ENCODE assay signal across 8 cellular contexts in the genomic region with DNA sequence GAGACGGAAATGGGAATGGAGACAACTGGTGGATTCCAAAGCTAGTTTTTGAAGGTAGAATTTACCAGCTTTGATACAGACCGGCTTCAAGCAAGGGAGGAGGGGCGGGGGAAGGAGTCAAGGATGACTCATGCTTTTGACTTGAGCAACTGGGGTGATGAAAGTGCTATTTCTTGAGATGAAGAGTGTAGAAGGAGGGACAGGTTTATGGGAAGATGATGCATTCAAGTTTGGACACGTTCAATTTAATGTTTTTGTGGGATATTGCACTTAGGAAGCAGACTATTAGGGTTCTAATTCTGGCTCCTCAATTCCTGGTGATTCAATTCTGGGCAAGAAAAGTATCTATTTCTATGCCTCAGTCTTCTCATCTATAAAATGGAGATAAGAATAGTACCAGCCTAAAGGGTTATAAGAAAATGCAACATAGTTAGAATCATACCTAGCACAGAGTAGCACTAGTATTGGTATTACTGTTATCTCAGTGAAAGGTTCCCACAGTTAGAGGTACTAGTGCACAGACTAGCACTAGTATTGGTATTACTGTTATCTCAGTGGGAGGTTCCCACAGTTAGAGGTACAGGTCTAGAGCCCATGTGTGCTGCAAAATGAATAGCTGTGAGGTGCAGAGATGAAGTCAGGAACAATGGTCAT. TPM values are rescaled to one million over a fixed set of nuclear protein-coding genes. Genes with fewer than 3 reads are reported as not detected.
DNase-seq lines count a peak whose midpoint lies in the region; TF ChIP-seq lines count a peak whose summit lies in the region.

No MANE protein-coding gene starts in this region.

- H3K4me2 ChIP-seq in hepatocyte, result no peak overlapping the region

- H3K9me3 Mint-ChIP-seq in activated T-helper 1 cell treated with anti-CD3 and anti-CD28 coated beads, Interleukin-12 subunit alpha, Interleukin-12 subunit beta, Interleukin-2, Interleukin-4 antibody, amounts not matched to agents 30 ng/mL and 10 ng/mL and 1 ng/mL, durations not matched to agents 14 hours and 24 hours and 36 hours, result no peaks in the 10 kb centered on the region

- H3K27me3 Mint-ChIP-seq in activated T-helper 1 cell treated with anti-CD3 and anti-CD28 coated beads, Interleukin-12 subunit alpha, Interleukin-12 subunit beta, Interleukin-2, Interleukin-4 antibody, amounts not matched to agents 30 ng/mL and 10 ng/mL and 1 ng/mL, durations not matched to agents 14 hours and 24 hours and 36 hours (ENCODE audit: insufficient read depth), result peaks cover 17% of the 10 kb centered on the region

- H2AFZ ChIP-seq in hepatocyte, result no peak overlapping the region

- H4K20me1 ChIP-seq in hepatocyte (ENCODE audit: insufficient read depth, poor library complexity, severe bottlenecking), result no peaks in the 10 kb centered on the region

- peak overlapping the region; percentile 83 for H3K27ac Mint-ChIP-seq in activated T-helper 1 cell treated with anti-CD3 and anti-CD28 coated beads, Interleukin-12 subunit alpha, Interleukin-12 subunit beta, Interleukin-2, Interleukin-4 antibody, amounts not matched to agents 30 ng/mL and 10 ng/mL and 1 ng/mL, durations not matched to agents 14 hours and 24 hours and 36 hours

- no peaks in the 10 kb centered on the region for H3K79me2 ChIP-seq in hepatocyte

- DNase-seq in GM06990 (ENCODE audit: extremely low read depth, insufficient read length) (peak; percentile 52), GOT3 (lab: John Stamatoyannopoulos, UW) (peak; percentile 23), M059J (ENCODE audit: low read depth) (peak; percentile 92), hepatocyte (ENCODE audit: low spot score) (peak; percentile 75), DMS114 treated with DMSO at 0.1 percent for 48 hours (lab: John Stamatoyannopoulos, UW; ENCODE audit: unreplicated experiment) (no peak), NCI-H187 treated with DMSO at 0.1 percent for 48 hours (lab: John Stamatoyannopoulos, UW) (no peak)
- DNase-seq in activated T-helper 1 cell treated with anti-CD3 and anti-CD28 coated beads, Interleukin-12 subunit alpha, Interleukin-12 subunit beta, Interleukin-2, Interleukin-4 antibody, amounts not matched to agents 30 ng/mL and 10 ng/mL and 1 ng/mL, durations not matched to agents 14 hours and 24 hours and 36 hours (ENCODE audit: low spot score), result peak; percentile 42
- DNase-seq in stimulated activated CD8-positive, alpha-beta memory T cell treated with anti-CD3 and anti-CD28 coated beads, Interleukin-12 subunit alpha, Interleukin-12 subunit beta, amount 100 ng/mL, for 24 hours (ENCODE audit: extremely low read depth), result peak; percentile 31

- intact Hi-C loops in activated T-helper 1 cell treated with anti-CD3 and anti-CD28 coated beads, Interleukin-12 subunit alpha, Interleukin-12 subunit beta, Interleukin-2, Interleukin-4 antibody, amounts not matched to agents 30 ng/mL and 10 ng/mL and 1 ng/mL, durations not matched to agents 14 hours and 24 hours and 36 hours (cut with micrococcal nuclease), result loop anchor here (1.0 to 10.0 kb wide), 10 partner anchors 64 to 396 kb away; a partner anchor contains a TSS

- no peaks in the 10 kb centered on the region for H3K36me3 ChIP-seq in GM06990 (ENCODE audit: control insufficient read depth, insufficient read depth, low read length)
- H3K36me3 ChIP-seq in hepatocyte (replicated peaks; ENCODE audit: insufficient read depth, low read depth), result no peaks in the 10 kb centered on the region

- H3K36me3 Mint-ChIP-seq in activated T-helper 1 cell treated with anti-CD3 and anti-CD28 coated beads, Interleukin-12 subunit alpha, Interleukin-12 subunit beta, Interleukin-2, Interleukin-4 antibody, amounts not matched to agents 30 ng/mL and 10 ng/mL and 1 ng/mL, durations not matched to agents 14 hours and 24 hours and 36 hours (ENCODE audit: low read depth), result peaks cover 30% of the 10 kb centered on the region

- no peaks in the 10 kb centered on the region for H3K9me2 ChIP-seq in hepatocyte (replicated peaks; ENCODE audit: insufficient read depth)

- no peaks in the 10 kb centered on the region for H3K27me3 ChIP-seq in GM06990 (replicated peaks; ENCODE audit: control insufficient read depth, insufficient read depth, low read length)
- peaks cover 26% of the 10 kb centered on the region for H3K27me3 ChIP-seq in hepatocyte

- peak overlapping the region; percentile 36 for H3K4me3 Mint-ChIP-seq in activated T-helper 1 cell treated with anti-CD3 and anti-CD28 coated beads, Interleukin-12 subunit alpha, Interleukin-12 subunit beta, Interleukin-2, Interleukin-4 antibody, amounts not matched to agents 30 ng/mL and 10 ng/mL and 1 ng/mL, durations not matched to agents 14 hours and 24 hours and 36 hours

- H3K27ac ChIP-seq in hepatocyte, result no peak overlapping the region

- H3K4me1 ChIP-seq in hepatocyte (ENCODE audit: insufficient read depth), result peaks cover 7% of the 10 kb centered on the region

- peaks cover 48% of the 10 kb centered on the region for H3K4me1 Mint-ChIP-seq in activated T-helper 1 cell treated with anti-CD3 and anti-CD28 coated beads, Interleukin-12 subunit alpha, Interleukin-12 subunit beta, Interleukin-2, Interleukin-4 antibody, amounts not matched to agents 30 ng/mL and 10 ng/mL and 1 ng/mL, durations not matched to agents 14 hours and 24 hours and 36 hours (ENCODE audit: low read depth)

- no peak for TF ChIP-seq CTCF in GM06990 (IDR thresholded peaks at IDR 0.05; ENCODE audit: insufficient read depth, low read length, poor library complexity, severe bottlenecking)
- no peak for TF ChIP-seq CTCF in hepatocyte (IDR thresholded peaks at IDR 0.05; ENCODE audit: poor library complexity)

- H3K9me3 ChIP-seq in hepatocyte (ENCODE audit: low read depth), result no peaks in the 10 kb centered on the region

- H3K4me3 ChIP-seq in GM06990 (replicated peaks; ENCODE audit: low read depth, low read length) (no peak overlapping the region), hepatocyte (no peak overlapping the region)

- WGBS in hepatocyte (ENCODE audit: low lambda C conversion rate, missing lambda C conversion rate), result 20% methylated on average over 4 of the region's 4 CpGs

RNA-seq across cellular contexts. Expression of a gene that starts 4.6 kb away (rescaled TPM):
- 0.44 and 1.4 TPM in 2 replicates for total RNA-seq in M059J (2014; rRNA removed; shearing (Covaris generic))
- 2.2 and 2.3 TPM in 2 replicates for total RNA-seq in activated T-helper 1 cell treated with anti-CD3 and anti-CD28 coated beads, Interleukin-12 subunit alpha, Interleukin-12 subunit beta, Interleukin-2, Interleukin-4 antibody, amounts not matched to agents 30 ng/mL and 10 ng/mL and 1 ng/mL, durations not matched to agents 14 hours and 24 hours and 36 hours
- total RNA-seq in hepatocyte, result 0.17 TPM in 1 of 2 replicates, not detected in the other
- 0.37 and 1.0 TPM in 2 replicates for polyA plus RNA-seq in hepatocyte

Comparison
In these comparisons a context has a peak if more than half of its experiments do, and no peak if none do; other contexts are left out.
1. DNase-seq: peak in GM06990 (single experiment), GOT3 (single experiment), M059J (single experiment), activated T-helper 1 cell treated with anti-CD3 and anti-CD28 coated beads, Interleukin-12 subunit alpha, Interleukin-12 subunit beta, Interleukin-2, Interleukin-4 antibody, amounts not matched to agents 30 ng/mL and 10 ng/mL and 1 ng/mL, durations not matched to agents 14 hours and 24 hours and 36 hours (single experiment), hepatocyte (single experiment) and stimulated activated CD8-positive, alpha-beta memory T cell treated with anti-CD3 and anti-CD28 coated beads, Interleukin-12 subunit alpha, Interleukin-12 subunit beta, amount 100 ng/mL, for 24 hours (single experiment); none in DMS114 treated with DMSO at 0.1 percent for 48 hours (single experiment) and NCI-H187 treated with DMSO at 0.1 percent for 48 hours (single experiment).